Comparison of ENCODE assay signal across 8 cellular contexts in genomic region chr1:37808369-37809319, GRCh38. TPM values are rescaled to one million over a fixed set of nuclear protein-coding genes. Genes with fewer than 3 reads are reported as not detected.
A peak's percentile ranks its signal among the peaks of the same experiment; 100 is the strongest.
DNase-seq lines count a peak whose midpoint lies in the region; ATAC-seq, FAIRE-seq and TF ChIP-seq lines count a peak whose summit lies in the region.

No MANE protein-coding gene starts in this region.

- peaks cover 32% of the 10 kb centered on the region for H3K4me1 ChIP-seq in body of pancreas
- peaks cover 19% of the 10 kb centered on the region for H3K4me1 ChIP-seq in psoas muscle

- FAIRE-seq in HTR-8/SVneo (lab: Jason Lieb, UNC) = no peak

- TF ChIP-seq POLR2A in body of pancreas (IDR thresholded peaks at IDR 0.05) = peak; percentile 51 to 84 (median 71)

- intact Hi-C loops in body of pancreas (cut with DNase I) (no loop called here), psoas muscle (cut with DNase I) (loop anchor here (2.0 to 10.0 kb wide), 4 partner anchors 50 to 214 kb away; partner anchors contain the start of genes CDCA8 (in 2 of the 2), GNL2 (in 1 of the 2) and MTF1 (in 1 of the 2))

- no peaks in the 10 kb centered on the region for H3K9me3 ChIP-seq in body of pancreas
- no peaks in the 10 kb centered on the region for H3K9me3 ChIP-seq in psoas muscle

- peaks cover 5 to 14% of the 10 kb centered on the region in 2 donors for H3K36me3 ChIP-seq in body of pancreas (replicated peaks in 1 of 2; ENCODE audit: insufficient read depth in 1 of 2, low read depth in 2 of 2)
- peaks cover 2 to 42% of the 10 kb centered on the region in 2 donors for H3K36me3 ChIP-seq in psoas muscle (ENCODE audit: insufficient read depth in 1 of 2, low read depth in 1 of 2)

- 2 to 5% methylated on average over 11 to 43 of the region's 54 CpGs for WGBS in body of pancreas, 2 donors
- WGBS in psoas muscle, 3 donors = 0 to 2% (median 1%) methylated on average over 35 to 54 of the region's 54 CpGs

- no peaks in the 10 kb centered on the region for H3K27me3 ChIP-seq in body of pancreas
- no peaks in the 10 kb centered on the region for H3K27me3 ChIP-seq in psoas muscle (ENCODE audit: insufficient read depth in 3 of 3, low read length in 2 of 3)

- peak; percentile 58 for DNase-seq in NCI-H1436 (lab: John Stamatoyannopoulos, UW)
- DNase-seq in NCI-H1436 treated with DMSO at 0.1 percent for 48 hours (lab: John Stamatoyannopoulos, UW) = no peak
- DNase-seq in HTR-8/SVneo (ENCODE audit: insufficient read length, low spot score) = peak; percentile 63
- peak; percentile 84 for DNase-seq in RPMI8226
- peak; percentile 85 to 92 (median 88) for DNase-seq in body of pancreas
- DNase-seq in hypothalamus (lab: John Stamatoyannopoulos, UW) = peak in 48 of 51 donors; percentile 35 to 96 (median 83)
- peak; percentile 76 to 87 for DNase-seq in psoas muscle

- peak overlapping the region; percentile 71 for H3K4me3 ChIP-seq in body of pancreas
- H3K4me3 ChIP-seq in psoas muscle = peak overlapping the region; percentile 88

- TF ChIP-seq CTCF in body of pancreas (IDR thresholded peaks at IDR 0.05) (peak in 1 of 7 experiments; percentile 1), psoas muscle (IDR thresholded peaks at IDR 0.05) (no peak)

- ATAC-seq in GM21526 (IDR thresholded peaks at IDR 0.05; ENCODE audit: low FRiP score, unreplicated experiment) = peak; percentile 23
- ATAC-seq in body of pancreas = peak; percentile 71
- peak; percentile 81 to 89 (median 86) for ATAC-seq in psoas muscle

- H3K27ac ChIP-seq in body of pancreas (peak overlapping the region; percentile 93 to 97 (median 94)), psoas muscle (peak overlapping the region; percentile 93)

RNA-seq across cellular contexts. Expression of gene YRDC, which starts 0.6 kb away (rescaled TPM):
- total RNA-seq in body of pancreas = 10 to 100 TPM in 1 of 2 donors, 1 to 10 TPM in 1; 6.2 to 11.9 TPM
- 10 to 100 TPM in 2 of 4 donors, 1 to 10 TPM in 2; 3.4 to 12.5 (median 10.2) TPM for total RNA-seq in psoas muscle
- polyA plus RNA-seq in psoas muscle = 10 to 100 TPM; 11.3 to 36.0 (median 13.4) TPM

RNA-seq across cellular contexts. Expression of gene C1orf122, which starts 1.1 kb away (rescaled TPM):
- total RNA-seq in body of pancreas = 10 to 100 TPM; 26.2 to 71.9 TPM
- 10 to 100 TPM; 26.6 to 32.1 (median 28.1) TPM for total RNA-seq in psoas muscle
- polyA plus RNA-seq in psoas muscle = 100 to 1,000 TPM in 1 of 3 donors, 10 to 100 TPM in 2; 52.2 to 109 (median 73.6) TPM

RNA-seq across cellular contexts. Expression of gene MANEAL, which starts 15.0 kb away (rescaled TPM):
- total RNA-seq in body of pancreas (1 to 10 TPM in 1 of 2 donors, under 1 TPM in 1; 0.99 to 6.2 TPM), psoas muscle (1 to 10 TPM; 2.1 to 3.4 (median 2.7) TPM)
- polyA plus RNA-seq in psoas muscle = 1 to 10 TPM; 3.7 to 4.3 (median 4.0) TPM

RNA-seq across cellular contexts. Expression of gene EPHA10, which starts 43.7 kb away (rescaled TPM):
- total RNA-seq in body of pancreas (1 to 10 TPM; 1.6 to 2.0 TPM), psoas muscle (not detected)
- polyA plus RNA-seq in psoas muscle = under 1 TPM in 1 of 3 donors, not detected in 2; 0.05 TPM

RNA-seq across cellular contexts. Expression of gene MTF1, which starts 50.7 kb away (rescaled TPM):
- 1 to 10 TPM; 1.3 to 3.9 TPM for total RNA-seq in body of pancreas
- 10 to 100 TPM; 13.3 to 18.8 (median 14.0) TPM for total RNA-seq in psoas muscle
- 10 to 100 TPM in 1 of 3 donors, 1 to 10 TPM in 2; 3.1 to 20.2 (median 6.0) TPM for polyA plus RNA-seq in psoas muscle

Comparison
In these comparisons a context has a peak if more than half of its experiments do, and no peak if none do; other contexts are left out.
1. ATAC-seq: peak in every context shown above with its lines; median percentile 86 in psoas muscle; 71 in body of pancreas; 23 in GM21526.